ENCODE assay signal across 8 cellular contexts in genomic region chr15:65856821-65857455, GRCh38. TPM values are rescaled to one million over a fixed set of nuclear protein-coding genes. Genes with fewer than 3 reads are reported as not detected.
DNase-seq lines count a peak whose midpoint lies in the region; ATAC-seq and TF ChIP-seq lines count a peak whose summit lies in the region.

No MANE protein-coding gene starts in this region.

- H3K4me1 Mint-ChIP-seq in memory B cell, result peaks cover 12% of the 10 kb centered on the region

- H3K27me3 Mint-ChIP-seq in memory B cell, result no peaks in the 10 kb centered on the region

- H3K27ac Mint-ChIP-seq in memory B cell, result no peak overlapping the region

- TF ChIP-seq CTCF in GM10266 (IDR thresholded peaks at IDR 0.05; ENCODE audit: control insufficient read depth, insufficient read depth, low read depth, missing control alignments), result peak; percentile 76
- TF ChIP-seq CTCF in choroid plexus epithelial cell (conservative IDR thresholded peaks at IDR 0.05; ENCODE audit: low read depth, low read length), result peak; percentile 94

- no peak overlapping the region for H3K4me3 ChIP-seq in choroid plexus epithelial cell (ENCODE audit: low read depth, low read length)

- H3K9me3 Mint-ChIP-seq in memory B cell, result no peaks in the 10 kb centered on the region

- no peak overlapping the region for H3K4me3 Mint-ChIP-seq in memory B cell

- DNase-seq in GM10266 (ENCODE audit: extremely low spot score), result peak; percentile 42
- peak; percentile 63 for DNase-seq in M059J (ENCODE audit: low read depth)
- peak; percentile 71 for DNase-seq in activated CD4-positive, alpha-beta T cell treated with anti-CD3 and anti-CD28 coated beads for 1 hour
- peak; percentile 71 for DNase-seq in choroid plexus epithelial cell (ENCODE audit: low read depth)
- peak; percentile 77 to 81 for DNase-seq in memory B cell (ENCODE audit: low spot score in 2 of 2)
- peak; percentile 68 for DNase-seq in stimulated activated CD8-positive, alpha-beta memory T cell treated with anti-CD3 and anti-CD28 coated beads, Interleukin-4, amount 100 ng/mL, for 24 hours (ENCODE audit: low read depth)
- DNase-seq in NCI-H510A (lab: John Stamatoyannopoulos, UW), result no peak

- H3K36me3 Mint-ChIP-seq in memory B cell, result no peaks in the 10 kb centered on the region

- ATAC-seq in memory B cell (ENCODE audit: low read depth), result peak; percentile 89
- no peak for ATAC-seq in HG02798 (IDR thresholded peaks at IDR 0.05; ENCODE audit: poor library complexity, unreplicated experiment)

RNA-seq across cellular contexts. Expression of gene RAB11A, which starts 12.4 kb away (rescaled TPM):
- 304 and 386 TPM in 2 replicates for total RNA-seq in M059J (2014; rRNA removed; shearing (Covaris generic))
